Comparison of ENCODE assay signal across 8 cellular contexts in genomic region chr2:133844214-133844892, GRCh38.
DNase-seq lines count a peak whose midpoint lies in the region; ATAC-seq, FAIRE-seq and TF ChIP-seq lines count a peak whose summit lies in the region.

No MANE protein-coding gene starts in this region.

- POLR2A ChIA-PET in AG04450 (lab: Yijun Ruan, JAX): interaction anchor here (0.5 to 1.7 kb wide), 5 partner anchors 26 to 581 kb away, joined by 3 to 8 read pairs (median 3); no protein-coding TSS in a partner anchor

- FAIRE-seq in GM18507 (lab: Jason Lieb, UNC): peak; percentile 79

- H3K27ac ChIP-seq in AG04450 (ENCODE audit: low read depth, low read length): peak overlapping the region; percentile 61

- TF ChIP-seq CTCF in AG04450 (IDR thresholded peaks at IDR 0.05; ENCODE audit: low read depth, low read length): peak; percentile 89

- no peaks in the 10 kb centered on the region for H3K9me3 ChIP-seq in AG04450 (ENCODE audit: control insufficient read depth, insufficient read depth, low read length)

- DNase-seq in AG04450 (ENCODE audit: low read depth, low spot score) (peak; percentile 77), GM18507 (ENCODE audit: extremely low spot score, insufficient read length, low read depth) (peak; percentile 38), NCI-H774 (lab: John Stamatoyannopoulos, UW) (peak; percentile 54), epidermal melanocyte (ENCODE audit: insufficient read length, low spot score) (peak; percentile 79), myocyte (ENCODE audit: low read depth) (peak; percentile 91)
- DNase-seq in activated CD8-positive, alpha-beta memory T cell treated with anti-CD3 and anti-CD28 coated beads for 24 hours: peak; percentile 75
- peak; percentile 3 to 12 for DNase-seq in stimulated activated CD8-positive, alpha-beta memory T cell treated with anti-CD3 and anti-CD28 coated beads, Interleukin-7, amount 100 ng/mL, for 48 hours (ENCODE audit: extremely low read depth in 1 of 2, low read depth in 1 of 2)

- peak; percentile 79 for ATAC-seq in HG03354 (IDR thresholded peaks at IDR 0.05; ENCODE audit: poor library complexity, severe bottlenecking, unreplicated experiment)

- no peak overlapping the region for H3K4me3 ChIP-seq in AG04450 (ENCODE audit: low read depth, low read length)

- CTCF ChIA-PET in AG04450 (lab: Charles Lee): interaction anchor here (0.6 to 4.4 kb wide), 73 partner anchors 9 to 1576 kb away, joined by 3 to 42 read pairs (median 4); partner anchors contain the start of gene NCKAP5

- H3K27me3 ChIP-seq in AG04450 (ENCODE audit: control insufficient read depth, insufficient read depth, low read length): no peaks in the 10 kb centered on the region

Comparison
In these comparisons a context has a peak if more than half of its experiments do, and no peak if none do; other contexts are left out.
1. DNase-seq: peak in every context shown above with its lines; median percentile 91 in myocyte; 79 in epidermal melanocyte; 77 in AG04450; 75 in activated CD8-positive, alpha-beta memory T cell treated with anti-CD3 and anti-CD28 coated beads for 24 hours; 54 in NCI-H774; 38 in GM18507; 8 in stimulated activated CD8-positive, alpha-beta memory T cell treated with anti-CD3 and anti-CD28 coated beads, Interleukin-7, amount 100 ng/mL, for 48 hours.